In genomic region chr1:53148123-53148522, GRCh38 we compare ENCODE assay signal across 1 cellular context.
TF ChIP-seq lines count a peak whose summit lies in the region.

No MANE protein-coding gene starts in this region.

TF ChIP-seq in endothelial cell of umbilical vein, 7 proteins besides CTCF, POLR2A, EP300 and RAD21:
- TF ChIP-seq GATA2 (IDR thresholded peaks at IDR 0.05; ENCODE audit: insufficient read depth, insufficient read length, low read depth, low read length): peak; percentile 39
- no peak for TF ChIP-seq POLR2AphosphoS5 (IDR thresholded peaks at IDR 0.05; ENCODE audit: insufficient read depth, low read depth, low read length)
